In genomic region chr21:27269646-27270045, GRCh38 we compare ENCODE assay signal across 14 cellular contexts.
A peak's percentile ranks its signal among the peaks of the same experiment; 100 is the strongest.
DNase-seq lines count a peak whose midpoint lies in the region; ATAC-seq, FAIRE-seq and TF ChIP-seq lines count a peak whose summit lies in the region.
"Had no signal": no experiment of that assay in that cellular context is flagged by ENCODE, and none has a peak within 500 bp of the region (broad histone marks: within the 10 kb centered on the region; RNA-seq: fewer than 3 reads in every experiment).

No MANE protein-coding gene starts in this region.

- peak; percentile 78 for DNase-seq in AG09309 (ENCODE audit: low read depth)
- peak; percentile 35 to 53 for DNase-seq in Kasumi-1 (lab: John Stamatoyannopoulos, UW)
- DNase-seq in astrocyte of the cerebellum (ENCODE audit: low read depth) = peak; percentile 36
- DNase-seq in keratinocyte (ENCODE audit: low read depth, low spot score) = peak; percentile 54
- DNase-seq in glutamatergic neuron = no peak
- DNase-seq: activated T-cell treated with anti-CD3 and anti-CD28 coated beads, Interleukin-2, amount 50 U/mL, for 24 hours; CD4-positive, CD25-positive, alpha-beta regulatory T cell; dermis blood vessel endothelial cell; NCI-H510A had no signal

- no peak for TF ChIP-seq CTCF in AG09309 (IDR thresholded peaks at IDR 0.05; ENCODE audit: control insufficient read depth, insufficient read depth, low read depth, low read length, missing control alignments)
- no peak for TF ChIP-seq CTCF in astrocyte of the cerebellum (IDR thresholded peaks at IDR 0.05; ENCODE audit: low read depth, low read length, missing control alignments)
- no peak for TF ChIP-seq CTCF in keratinocyte (optimal IDR thresholded peaks at IDR 0.05 in 1 of 3, IDR thresholded peaks at IDR 0.05 in 1 of 3, conservative IDR thresholded peaks at IDR 0.05 in 1 of 3; ENCODE audit: extremely low read depth in 1 of 3, insufficient read depth in 2 of 3, low read length in 3 of 3)
- TF ChIP-seq CTCF in glutamatergic neuron (IDR thresholded peaks at IDR 0.05; ENCODE audit: partially characterized antibody, unreplicated experiment) = no peak

- H3K9me3 Mint-ChIP-seq in glutamatergic neuron (ENCODE audit: unreplicated experiment) = no peaks in the 10 kb centered on the region
- H3K9me3 Mint-ChIP-seq: activated T-cell treated with anti-CD3 and anti-CD28 coated beads, Interleukin-2, amount 50 U/mL, for 24 hours; T-helper 1 cell treated with Interleukin-12 subunit alpha and Interleukin-12 subunit beta and Interleukin-4 antibody, amounts not matched to agents 30 μg/mL and 1 μg/mL, for 36 hours had no signal

- H3K27ac ChIP-seq in keratinocyte (ENCODE audit: control insufficient read depth, insufficient read depth, low read length) = peak overlapping the region; percentile 15

- no peaks in the 10 kb centered on the region for H3K27me3 Mint-ChIP-seq in glutamatergic neuron (ENCODE audit: unreplicated experiment)
- H3K27me3 Mint-ChIP-seq: activated T-cell treated with anti-CD3 and anti-CD28 coated beads, Interleukin-2, amount 50 U/mL, for 24 hours; CD4-positive, CD25-positive, alpha-beta regulatory T cell had no signal

- H3K9ac ChIP-seq in keratinocyte (ENCODE audit: control insufficient read depth, extremely low read depth, insufficient read depth, low read length) = no peak overlapping the region

- H3K36me3 Mint-ChIP-seq in glutamatergic neuron (ENCODE audit: unreplicated experiment) = no peaks in the 10 kb centered on the region
- H3K36me3 Mint-ChIP-seq: CD4-positive, CD25-positive, alpha-beta regulatory T cell had no signal

- H3K4me1 ChIP-seq in keratinocyte (ENCODE audit: control insufficient read depth, extremely low read depth, insufficient read depth, low read length) = peaks cover 6% of the 10 kb centered on the region

- no peak overlapping the region for H3K4me3 ChIP-seq in AG09309 (ENCODE audit: control insufficient read depth, low read depth, low read length)
- no peak overlapping the region for H3K4me3 ChIP-seq in astrocyte of the cerebellum (ENCODE audit: low read depth, low read length)
- no peak overlapping the region for H3K4me3 ChIP-seq in keratinocyte (ENCODE audit: control insufficient read depth in 2 of 3, extremely low read depth in 1 of 3, insufficient read depth in 2 of 3, low read depth in 1 of 3, low read length in 3 of 3)

- H3K36me3 ChIP-seq in keratinocyte (ENCODE audit: control insufficient read depth in 2 of 2, extremely low read depth in 1 of 2, insufficient read depth in 2 of 2, low read length in 2 of 2) = no peaks in the 10 kb centered on the region

- peak; percentile 85 for FAIRE-seq in keratinocyte (lab: Jason Lieb, UNC)
- FAIRE-seq: islet of Langerhans had no signal

- H3K4me3 Mint-ChIP-seq in glutamatergic neuron (ENCODE audit: unreplicated experiment) = no peak overlapping the region
- H3K4me3 Mint-ChIP-seq: activated T-cell treated with anti-CD3 and anti-CD28 coated beads, Interleukin-2, amount 50 U/mL, for 24 hours; CD4-positive, CD25-positive, alpha-beta regulatory T cell; T-helper 1 cell treated with Interleukin-12 subunit alpha and Interleukin-12 subunit beta and Interleukin-4 antibody, amounts not matched to agents 30 μg/mL and 1 μg/mL, for 36 hours had no signal

- H3K27ac Mint-ChIP-seq in glutamatergic neuron (ENCODE audit: unreplicated experiment) = no peak overlapping the region
- H3K27ac Mint-ChIP-seq: activated T-cell treated with anti-CD3 and anti-CD28 coated beads, Interleukin-2, amount 50 U/mL, for 24 hours; CD4-positive, CD25-positive, alpha-beta regulatory T cell; T-helper 1 cell treated with Interleukin-12 subunit alpha and Interleukin-12 subunit beta and Interleukin-4 antibody, amounts not matched to agents 30 μg/mL and 1 μg/mL, for 36 hours had no signal

- H3K4me2 ChIP-seq in keratinocyte (ENCODE audit: control insufficient read depth, extremely low read depth, insufficient read depth, low read depth, low read length) = no peak overlapping the region

- ATAC-seq in HG02852 (IDR thresholded peaks at IDR 0.05; ENCODE audit: unreplicated experiment) (no peak), HG03097 (IDR thresholded peaks at IDR 0.05; ENCODE audit: low FRiP score, unreplicated experiment) (no peak), esophagus mucosa (no peak)

- H3K79me2 ChIP-seq in keratinocyte (ENCODE audit: control insufficient read depth, insufficient read depth, low read length) = no peaks in the 10 kb centered on the region

- in situ Hi-C loops in astrocyte of the cerebellum (cut with HindIII; ENCODE audit: low sequenced_read_pairs) = no loop called here

- H2AFZ ChIP-seq in keratinocyte (ENCODE audit: control insufficient read depth, low read length) = no peak overlapping the region

- H4K20me1 ChIP-seq in keratinocyte (ENCODE audit: control insufficient read depth, extremely low read depth, insufficient read depth, low read length) = no peaks in the 10 kb centered on the region

- no peaks in the 10 kb centered on the region for H3K4me1 Mint-ChIP-seq in glutamatergic neuron (ENCODE audit: low read depth, unreplicated experiment)
- H3K4me1 Mint-ChIP-seq: CD4-positive, CD25-positive, alpha-beta regulatory T cell had no signal

- dilution Hi-C loops in keratinocyte (cut with MboI; ENCODE audit: extremely low pct_ligation_motif_present, low sequenced_read_pairs) = loop anchor here (5.0 kb wide), 1 partner anchor 63 kb away; no protein-coding TSS in a partner anchor

- no peaks in the 10 kb centered on the region for H3K9me1 ChIP-seq in keratinocyte (ENCODE audit: control insufficient read depth, extremely low read depth, insufficient read depth, low read length)

- H3K27me3 ChIP-seq in keratinocyte (ENCODE audit: control insufficient read depth, extremely low read depth, insufficient read depth, low read length) = no peaks in the 10 kb centered on the region

- H3K9me3 ChIP-seq in keratinocyte (ENCODE audit: control insufficient read depth, low read depth, low read length) = no peaks in the 10 kb centered on the region
